21 cellular contexts compared by ENCODE assay signal in the genomic region with DNA sequence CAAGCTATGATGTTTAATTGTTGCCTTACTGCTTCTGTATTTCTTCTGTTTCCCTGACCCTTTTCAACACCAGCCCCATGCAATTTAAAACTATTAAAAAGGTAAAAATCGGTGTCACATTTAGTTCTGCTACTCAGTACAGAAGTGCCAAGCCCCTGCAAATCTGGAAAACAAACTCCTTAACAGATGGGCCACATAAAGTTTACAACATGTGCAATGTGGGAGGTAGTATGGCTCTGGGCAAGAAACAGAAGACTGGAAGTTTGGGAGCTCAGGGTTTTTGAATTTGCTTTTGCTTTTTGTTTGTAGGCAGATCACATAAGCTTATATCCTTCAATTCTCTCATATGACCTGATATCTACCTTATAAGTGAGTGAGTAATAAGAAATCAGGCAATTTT.
"Had no signal": no experiment of that assay in that cellular context is flagged by ENCODE, and none has a peak within 500 bp of the region (broad histone marks: within the 10 kb centered on the region; RNA-seq: fewer than 3 reads in every experiment).

No MANE protein-coding gene starts in this region.

- H3K36me3 ChIP-seq: cardiac muscle cell, gastroesophageal sphincter, heart left ventricle, neural progenitor cell, prostate gland, thoracic aorta, upper lobe of right lung had no signal

- H3K4me3 ChIP-seq: cardiac muscle cell, gastroesophageal sphincter, neural progenitor cell, prostate gland, upper lobe of right lung had no signal

- H3K9me3 ChIP-seq: prostate gland, thoracic aorta, upper lobe of right lung had no signal

- H3K4me1 ChIP-seq: prostate gland, upper lobe of right lung had no signal

- H3K27ac Mint-ChIP-seq: activated B cell treated with CpG ODN at 0.5 μM for 24 hours; activated CD4-positive, alpha-beta memory T cell treated with anti-CD3 and anti-CD28 coated beads for 36 hours; activated naive CD8-positive, alpha-beta T cell; activated T-helper 1 cell treated with anti-CD3 and anti-CD28 coated beads, Interleukin-12 subunit alpha, Interleukin-12 subunit beta, Interleukin-2, Interleukin-4 antibody, amounts not matched to agents 30 ng/mL and 10 ng/mL and 1 ng/mL, durations not matched to agents 14 hours and 24 hours and 36 hours; naive thymus-derived CD4-positive, alpha-beta T cell; neural progenitor cell; stimulated activated naive CD8-positive, alpha-beta T cell treated with anti-CD3 and anti-CD28 coated beads, Interleukin-15, amount 100 ng/mL, for 72 hours; T-helper 2 cell treated with Interferon-gamma antibody and Interleukin-4, amounts not matched to agents 5 μg/mL and 100 μg/mL, for 36 hours had no signal

- H3K27ac ChIP-seq: cardiac muscle cell, gastroesophageal sphincter, neural progenitor cell, prostate gland, thoracic aorta, upper lobe of right lung had no signal

- H3K36me3 Mint-ChIP-seq: activated CD4-positive, alpha-beta memory T cell treated with anti-CD3 and anti-CD28 coated beads for 36 hours; activated naive CD8-positive, alpha-beta T cell; naive thymus-derived CD4-positive, alpha-beta T cell had no signal

- H3K4me3 Mint-ChIP-seq: activated B cell treated with CpG ODN at 0.5 μM for 24 hours; activated CD4-positive, alpha-beta memory T cell treated with anti-CD3 and anti-CD28 coated beads for 36 hours; activated naive CD8-positive, alpha-beta T cell; activated T-helper 1 cell treated with anti-CD3 and anti-CD28 coated beads, Interleukin-12 subunit alpha, Interleukin-12 subunit beta, Interleukin-2, Interleukin-4 antibody, amounts not matched to agents 30 ng/mL and 10 ng/mL and 1 ng/mL, durations not matched to agents 14 hours and 24 hours and 36 hours; naive thymus-derived CD4-positive, alpha-beta T cell; neural progenitor cell; stimulated activated naive CD8-positive, alpha-beta T cell treated with anti-CD3 and anti-CD28 coated beads, Interleukin-15, amount 100 ng/mL, for 72 hours; T-helper 2 cell treated with Interferon-gamma antibody and Interleukin-4, amounts not matched to agents 5 μg/mL and 100 μg/mL, for 36 hours had no signal

- H3K9me3 Mint-ChIP-seq: activated CD4-positive, alpha-beta memory T cell treated with anti-CD3 and anti-CD28 coated beads for 36 hours; activated T-helper 1 cell treated with anti-CD3 and anti-CD28 coated beads, Interleukin-12 subunit alpha, Interleukin-12 subunit beta, Interleukin-2, Interleukin-4 antibody, amounts not matched to agents 30 ng/mL and 10 ng/mL and 1 ng/mL, durations not matched to agents 14 hours and 24 hours and 36 hours; T-helper 2 cell treated with Interferon-gamma antibody and Interleukin-4, amounts not matched to agents 5 μg/mL and 100 μg/mL, for 36 hours had no signal

- H3K27me3 Mint-ChIP-seq: activated B cell treated with CpG ODN at 0.5 μM for 24 hours; activated CD4-positive, alpha-beta memory T cell treated with anti-CD3 and anti-CD28 coated beads for 36 hours; activated naive CD8-positive, alpha-beta T cell; stimulated activated naive CD8-positive, alpha-beta T cell treated with anti-CD3 and anti-CD28 coated beads, Interleukin-15, amount 100 ng/mL, for 72 hours had no signal

- DNase-seq: activated B cell treated with CpG ODN at 0.5 μM for 24 hours; activated CD4-positive, alpha-beta memory T cell treated with anti-CD3 and anti-CD28 coated beads for 36 hours; activated CD4-positive, alpha-beta T cell treated with anti-CD3 and anti-CD28 coated beads for 4 hours; activated T-cell treated with anti-CD3 and anti-CD28 coated beads for 4 hours; heart left ventricle; kidney glomerular epithelial cell; left ventricle myocardium superior; mesenchymal stem cell; naive thymus-derived CD4-positive, alpha-beta T cell; right cardiac atrium; stimulated activated CD4-positive, alpha-beta T cell treated with anti-CD3 and anti-CD28 coated beads, Interleukin-2, amount 100 ng/mL, for 48 hours; stimulated activated naive CD8-positive, alpha-beta T cell treated with anti-CD3 and anti-CD28 coated beads, Interleukin-15, amount 100 ng/mL, for 72 hours; upper lobe of right lung had no signal

- H3K27me3 ChIP-seq: gastroesophageal sphincter, heart left ventricle, neural progenitor cell, upper lobe of right lung had no signal

- H3K4me1 Mint-ChIP-seq: activated B cell treated with CpG ODN at 0.5 μM for 24 hours; naive thymus-derived CD4-positive, alpha-beta T cell; stimulated activated naive CD8-positive, alpha-beta T cell treated with anti-CD3 and anti-CD28 coated beads, Interleukin-15, amount 100 ng/mL, for 72 hours had no signal
